Comparison of ENCODE assay signal across 31 cellular contexts in genomic region chr2:182893666-182894065, GRCh38. TPM values are rescaled to one million over a fixed set of nuclear protein-coding genes. Genes with fewer than 3 reads are reported as not detected.
"Had no signal": no experiment of that assay in that cellular context is flagged by ENCODE, and none has a peak within 500 bp of the region (broad histone marks: within the 10 kb centered on the region; RNA-seq: fewer than 3 reads in every experiment).

No MANE protein-coding gene starts in this region.

- H3K9me3 ChIP-seq: colonic mucosa, esophagus squamous epithelium, mucosa of descending colon, right lobe of liver, suprapubic skin, thyroid gland, upper lobe of right lung, uterus had no signal

- H3K27ac ChIP-seq: colonic mucosa, esophagus squamous epithelium, heart left ventricle, hepatocyte, neural progenitor cell, parathyroid adenoma, right lobe of liver, suprapubic skin, thyroid gland, upper lobe of right lung, uterus had no signal

- H3K79me2 ChIP-seq: hepatocyte, parathyroid adenoma had no signal

- H3K4me1 ChIP-seq: colonic mucosa, esophagus squamous epithelium, heart left ventricle, parathyroid adenoma, suprapubic skin, thyroid gland, upper lobe of right lung, uterus had no signal

- H3K36me3 Mint-ChIP-seq: naive thymus-derived CD4-positive, alpha-beta T cell; neural progenitor cell had no signal

- ATAC-seq: heart left ventricle; left lobe of liver; mucosa of descending colon; naive thymus-derived CD4-positive, alpha-beta T cell; right lobe of liver; upper lobe of right lung had no signal

- H2AFZ ChIP-seq: hepatocyte, neural progenitor cell, parathyroid adenoma had no signal

- H3K27me3 ChIP-seq: colonic mucosa, esophagus squamous epithelium, heart left ventricle, hepatocyte, neural progenitor cell, right lobe of liver, suprapubic skin, thyroid gland, upper lobe of right lung, uterus had no signal

- H3K27ac Mint-ChIP-seq: mesothelial cell of epicardium; naive thymus-derived CD4-positive, alpha-beta T cell; nephron; neural progenitor cell; progenitor cell of endocrine pancreas; stimulated activated naive CD8-positive, alpha-beta T cell treated with anti-CD3 and anti-CD28 coated beads, Interleukin-15, amount 100 ng/mL, for 72 hours had no signal

- H3K9ac ChIP-seq: neural progenitor cell, parathyroid adenoma had no signal

- H3K4me2 ChIP-seq: hepatocyte, neural progenitor cell, smooth muscle cell had no signal

- H3K27me3 Mint-ChIP-seq: progenitor cell of endocrine pancreas had no signal

- DNase-seq: colonic mucosa; dermis blood vessel endothelial cell; effector memory CD4-positive, alpha-beta T cell; erythroblast; esophagus squamous epithelium; kidney; mesenchymal stem cell; mucosa of descending colon; naive thymus-derived CD4-positive, alpha-beta T cell; right lobe of liver; stimulated activated CD4-positive, alpha-beta T cell treated with anti-CD3 and anti-CD28 coated beads, Interleukin-12 subunit alpha, Interleukin-12 subunit beta, amount 100 ng/mL, for 4 hours; stimulated activated CD4-positive, alpha-beta T cell treated with anti-CD3 and anti-CD28 coated beads, Interleukin-1b, Interleukin-23, amount 100 ng/mL, for 48 hours; stimulated activated CD4-positive, alpha-beta T cell treated with anti-CD3 and anti-CD28 coated beads, Interleukin-4, amount 100 ng/mL, for 1 hour; stimulated activated CD8-positive, alpha-beta memory T cell treated with anti-CD3 and anti-CD28 coated beads, Interleukin-4, amount 100 ng/mL, for 48 hours; stimulated activated naive CD4-positive, alpha-beta T cell; stimulated activated naive CD8-positive, alpha-beta T cell treated with anti-CD3 and anti-CD28 coated beads, Interleukin-15, amount 100 ng/mL, for 72 hours; thyroid gland; upper lobe of right lung; uterus had no signal

- H3K4me1 Mint-ChIP-seq: stimulated activated naive CD8-positive, alpha-beta T cell treated with anti-CD3 and anti-CD28 coated beads, Interleukin-15, amount 100 ng/mL, for 72 hours had no signal

- H3K4me3 ChIP-seq: colonic mucosa, esophagus squamous epithelium, heart left ventricle, hepatocyte, lung, mucosa of descending colon, neural progenitor cell, right lobe of liver, smooth muscle cell, suprapubic skin, thyroid gland, upper lobe of right lung, uterus had no signal

- H3K36me3 ChIP-seq: colonic mucosa, esophagus squamous epithelium, heart left ventricle, neural progenitor cell, right lobe of liver, suprapubic skin, thyroid gland, upper lobe of right lung, uterus had no signal

- H3K9me3 Mint-ChIP-seq: naive thymus-derived CD4-positive, alpha-beta T cell; neural progenitor cell; stimulated activated naive CD8-positive, alpha-beta T cell treated with anti-CD3 and anti-CD28 coated beads, Interleukin-15, amount 100 ng/mL, for 72 hours had no signal

- H3K4me3 Mint-ChIP-seq: mesothelial cell of epicardium; naive thymus-derived CD4-positive, alpha-beta T cell; nephron; neural progenitor cell; stimulated activated naive CD8-positive, alpha-beta T cell treated with anti-CD3 and anti-CD28 coated beads, Interleukin-15, amount 100 ng/mL, for 72 hours had no signal

RNA-seq across cellular contexts. Expression of gene FRZB, which starts 27.2 kb away (rescaled TPM):
- total RNA-seq: glomerular endothelial cell; naive thymus-derived CD4-positive, alpha-beta T cell had no signal
- polyA plus RNA-seq: naive thymus-derived CD4-positive, alpha-beta T cell had no signal
